ENCODE assay signal across 1 cellular context in the genomic region with DNA sequence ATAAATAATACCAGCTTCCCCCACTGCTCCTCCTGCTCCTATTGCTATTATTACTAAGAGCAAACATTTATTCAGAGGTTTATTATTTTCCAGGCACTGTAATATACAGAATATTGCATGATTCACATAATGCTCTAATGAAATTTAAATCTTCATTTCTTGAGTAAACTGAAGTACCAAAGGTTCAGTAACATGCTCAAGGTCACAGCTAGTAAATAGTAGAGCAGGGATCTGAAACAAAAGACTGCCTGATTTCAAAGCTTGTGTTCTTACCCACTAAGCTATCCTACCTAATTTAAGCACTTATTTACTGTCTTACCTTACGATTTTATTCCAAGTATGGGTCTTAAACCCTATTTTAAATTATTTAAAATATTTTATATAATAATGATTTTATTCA.
TF ChIP-seq lines count a peak whose summit lies in the region.

No MANE protein-coding gene starts in this region.

TF ChIP-seq in HepG2, 621 proteins besides CTCF, POLR2A, EP300 and RAD21 (continued from another document):
- 0 out of 2 replicates have a peak, but pooled peaks have one; percentile 21 for TF ChIP-seq PAXIP1 (CRISPR knock-in tag; conservative IDR thresholded peaks at IDR 0.05)
- no peak for TF ChIP-seq HOXD1 (CRISPR knock-in tag; IDR thresholded peaks at IDR 0.05)
- TF ChIP-seq FOXA1 (IDR thresholded peaks at IDR 0.05) = no peak
- TF ChIP-seq FOXA1 (CRISPR knock-in tag; IDR thresholded peaks at IDR 0.05) = 0 out of 2 replicates have a peak, but pooled peaks have one; percentile 24
- TF ChIP-seq ZNF484 (CRISPR knock-in tag; IDR thresholded peaks at IDR 0.05; ENCODE audit: borderline replicate concordance, low read depth) = no peak
- no peak for TF ChIP-seq SOX13 (IDR thresholded peaks at IDR 0.05)
- peak in 1 of 2 experiments; percentile 52; a peak in 1 of 4 replicates for TF ChIP-seq SOX13 (CRISPR knock-in tag; conservative IDR thresholded peaks at IDR 0.05 in 1 of 2, IDR thresholded peaks at IDR 0.05 in 1 of 2)
- no peak for TF ChIP-seq ZNF124 (CRISPR knock-in tag; IDR thresholded peaks at IDR 0.05)
- peak; percentile 23; the same call in 1 of the 2 replicates for TF ChIP-seq HNF4A (CRISPR knock-in tag; IDR thresholded peaks at IDR 0.05)
- no peak for TF ChIP-seq NONO (IDR thresholded peaks at IDR 0.05)
- TF ChIP-seq NONO (CRISPR knock-in tag; conservative IDR thresholded peaks at IDR 0.05) = no peak
- peak; percentile 37; the same call in 1 of the 2 replicates for TF ChIP-seq NFIC (IDR thresholded peaks at IDR 0.05; ENCODE audit: low read length)
